In the genomic region with DNA sequence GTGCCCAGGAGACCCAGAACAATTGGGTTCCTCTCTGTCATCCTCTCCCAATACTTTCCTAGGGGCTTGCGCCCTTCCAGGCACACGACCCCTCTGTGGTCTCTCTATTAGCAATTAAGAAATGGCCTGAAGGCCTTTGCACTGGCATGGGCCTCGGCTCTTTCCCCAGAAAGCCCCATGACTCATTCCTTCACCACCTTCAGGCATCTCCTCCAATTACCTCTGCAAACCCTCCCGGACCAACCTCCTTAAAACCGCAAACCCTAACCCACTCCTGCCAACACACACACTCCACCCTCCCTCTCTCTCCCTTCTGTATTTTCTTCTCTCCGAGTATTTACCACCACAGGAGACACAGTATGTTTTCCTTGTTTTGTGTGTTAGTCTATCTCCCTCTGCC, we compare ENCODE assay signal across 1 cellular context.
TF ChIP-seq lines count a peak whose summit lies in the region.

No MANE protein-coding gene starts in this region.

TF ChIP-seq in HEK293, 187 proteins besides CTCF, POLR2A, EP300 and RAD21 (continued from another document and continues in another):
- TF ChIP-seq, protein P1, sequence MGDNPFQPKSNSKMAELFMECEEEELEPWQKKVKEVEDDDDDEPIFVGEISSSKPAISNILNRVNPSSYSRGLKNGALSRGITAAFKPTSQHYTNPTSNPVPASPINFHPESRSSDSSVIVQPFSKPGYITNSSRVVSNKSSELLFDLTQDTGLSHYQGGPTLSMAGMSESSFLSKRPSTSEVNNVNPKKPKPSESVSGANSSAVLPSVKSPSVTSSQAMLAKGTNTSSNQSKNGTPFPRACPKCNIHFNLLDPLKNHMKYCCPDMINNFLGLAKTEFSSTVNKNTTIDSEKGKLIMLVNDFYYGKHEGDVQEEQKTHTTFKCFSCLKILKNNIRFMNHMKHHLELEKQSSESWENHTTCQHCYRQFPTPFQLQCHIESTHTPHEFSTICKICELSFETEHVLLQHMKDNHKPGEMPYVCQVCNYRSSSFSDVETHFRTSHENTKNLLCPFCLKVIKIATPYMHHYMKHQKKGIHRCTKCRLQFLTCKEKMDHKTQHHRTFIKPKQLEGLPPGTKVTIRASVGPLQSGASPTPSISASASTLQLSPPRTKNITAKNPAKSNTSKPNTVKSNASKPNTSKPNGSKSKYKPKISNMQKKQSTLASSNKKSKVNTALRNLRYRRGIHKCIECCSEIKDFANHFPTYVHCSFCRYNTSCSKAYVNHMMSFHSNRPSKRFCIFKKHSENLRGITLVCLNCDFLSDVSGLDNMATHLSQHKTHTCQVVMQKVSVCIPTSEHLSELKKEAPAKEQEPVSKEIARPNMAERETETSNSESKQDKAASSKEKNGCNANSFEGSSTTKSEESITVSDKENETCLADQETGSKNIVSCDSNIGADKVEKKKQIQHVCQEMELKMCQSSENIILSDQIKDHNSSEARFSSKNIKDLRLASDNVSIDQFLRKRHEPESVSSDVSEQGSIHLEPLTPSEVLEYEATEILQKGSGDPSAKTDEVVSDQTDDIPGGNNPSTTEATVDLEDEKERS (tag by site-specific recombination; IDR thresholded peaks at IDR 0.05) = no peak
- no peak for TF ChIP-seq TRIM28 (IDR thresholded peaks at IDR 0.05; ENCODE audit: borderline replicate concordance, low read length)
- no peak for TF ChIP-seq ZNF221 (tag by site-specific recombination; IDR thresholded peaks at IDR 0.05; ENCODE audit: borderline replicate concordance)
- no peak for TF ChIP-seq BCL11B (tag by site-specific recombination; IDR thresholded peaks at IDR 0.05; ENCODE audit: low read depth)
- peak; percentile 54 for TF ChIP-seq KLF8 (tag by site-specific recombination; IDR thresholded peaks at IDR 0.05)
- TF ChIP-seq YY2 (tag by site-specific recombination; IDR thresholded peaks at IDR 0.05) = no peak
- no peak for TF ChIP-seq ZFP37 (tag by site-specific recombination; IDR thresholded peaks at IDR 0.05)
- TF ChIP-seq ZNF510 (tag by site-specific recombination; IDR thresholded peaks at IDR 0.05; ENCODE audit: insufficient replicate concordance) = no peak
- TF ChIP-seq ZNF580 (tag by site-specific recombination; IDR thresholded peaks at IDR 0.05) = 0 out of 2 replicates have a peak, but pooled peaks have one; percentile 45
- no peak for TF ChIP-seq MEIS1 (CRISPR knock-in tag; IDR thresholded peaks at IDR 0.05; ENCODE audit: borderline replicate concordance)
- TF ChIP-seq ZNF404 (tag by site-specific recombination; IDR thresholded peaks at IDR 0.05) = no peak
- TF ChIP-seq ZNF518A (tag by site-specific recombination; conservative IDR thresholded peaks at IDR 0.05; ENCODE audit: low read depth) = no peak
- no peak for TF ChIP-seq ZNF341 (tag by site-specific recombination; IDR thresholded peaks at IDR 0.05; ENCODE audit: low read depth)
- no peak for TF ChIP-seq ZNF791 (tag by site-specific recombination; IDR thresholded peaks at IDR 0.05)
- no peak for TF ChIP-seq SP3 (tag by site-specific recombination; IDR thresholded peaks at IDR 0.05)
- TF ChIP-seq ZNF561 (tag by site-specific recombination; IDR thresholded peaks at IDR 0.05; ENCODE audit: borderline replicate concordance) = no peak
- no peak for TF ChIP-seq ZFP69B (tag by site-specific recombination; IDR thresholded peaks at IDR 0.05)
- no peak for TF ChIP-seq ZNF621 (tag by site-specific recombination; IDR thresholded peaks at IDR 0.05)
- TF ChIP-seq EGR2 (tag by site-specific recombination; IDR thresholded peaks at IDR 0.05; ENCODE audit: low read depth) = peak; percentile 90
- TF ChIP-seq ZNF350 (tag by site-specific recombination; IDR thresholded peaks at IDR 0.05) = no peak
- no peak for TF ChIP-seq ZNF677 (tag by site-specific recombination; IDR thresholded peaks at IDR 0.05)
- peak; percentile 41; the same call in 1 of the 2 replicates for TF ChIP-seq PRDM10 (tag by site-specific recombination; IDR thresholded peaks at IDR 0.05)
- TF ChIP-seq HOXD13 (CRISPR knock-in tag; IDR thresholded peaks at IDR 0.05; ENCODE audit: borderline replicate concordance) = no peak
- no peak for TF ChIP-seq ZNF560 (tag by site-specific recombination; IDR thresholded peaks at IDR 0.05; ENCODE audit: borderline replicate concordance)
- TF ChIP-seq ZNF366 (tag by site-specific recombination; conservative IDR thresholded peaks at IDR 0.05) = peak; percentile 40; the same call in 1 of the 2 replicates
- no peak for TF ChIP-seq ZBTB49 (tag by site-specific recombination; IDR thresholded peaks at IDR 0.05; ENCODE audit: low read depth)
- no peak for TF ChIP-seq ZNF112 (tag by site-specific recombination; IDR thresholded peaks at IDR 0.05)
- TF ChIP-seq KLF1 (tag by site-specific recombination; IDR thresholded peaks at IDR 0.05) = peak; percentile 43; the same call in 1 of the 2 replicates
- TF ChIP-seq ZNF266 (tag by site-specific recombination; IDR thresholded peaks at IDR 0.05; ENCODE audit: low read depth) = no peak
- TF ChIP-seq ZNF24 (tag by site-specific recombination; IDR thresholded peaks at IDR 0.05) = no peak
- TF ChIP-seq, protein P2, sequence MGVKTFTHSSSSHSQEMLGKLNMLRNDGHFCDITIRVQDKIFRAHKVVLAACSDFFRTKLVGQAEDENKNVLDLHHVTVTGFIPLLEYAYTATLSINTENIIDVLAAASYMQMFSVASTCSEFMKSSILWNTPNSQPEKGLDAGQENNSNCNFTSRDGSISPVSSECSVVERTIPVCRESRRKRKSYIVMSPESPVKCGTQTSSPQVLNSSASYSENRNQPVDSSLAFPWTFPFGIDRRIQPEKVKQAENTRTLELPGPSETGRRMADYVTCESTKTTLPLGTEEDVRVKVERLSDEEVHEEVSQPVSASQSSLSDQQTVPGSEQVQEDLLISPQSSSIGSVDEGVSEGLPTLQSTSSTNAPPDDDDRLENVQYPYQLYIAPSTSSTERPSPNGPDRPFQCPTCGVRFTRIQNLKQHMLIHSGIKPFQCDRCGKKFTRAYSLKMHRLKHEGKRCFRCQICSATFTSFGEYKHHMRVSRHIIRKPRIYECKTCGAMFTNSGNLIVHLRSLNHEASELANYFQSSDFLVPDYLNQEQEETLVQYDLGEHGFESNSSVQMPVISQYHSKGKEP (tag by site-specific recombination; IDR thresholded peaks at IDR 0.05) = no peak
- no peak for TF ChIP-seq ZNF362 (tag by site-specific recombination; IDR thresholded peaks at IDR 0.05)
- peak; percentile 93 for TF ChIP-seq ZNF398 (tag by site-specific recombination; IDR thresholded peaks at IDR 0.05)
- TF ChIP-seq SP2 (tag by site-specific recombination; IDR thresholded peaks at IDR 0.05) = peak; percentile 34
- TF ChIP-seq IKZF3 (tag by site-specific recombination; IDR thresholded peaks at IDR 0.05) = no peak
- no peak for TF ChIP-seq GLI2 (tag by site-specific recombination; IDR thresholded peaks at IDR 0.05; ENCODE audit: borderline replicate concordance, low read depth)
- TF ChIP-seq KLF9 (tag by site-specific recombination; IDR thresholded peaks at IDR 0.05; ENCODE audit: low read depth) = no peak
- TF ChIP-seq ZBTB48 (tag by site-specific recombination; IDR thresholded peaks at IDR 0.05) = no peak
